ENCODE assay signal across 1 cellular context in the genomic region with DNA sequence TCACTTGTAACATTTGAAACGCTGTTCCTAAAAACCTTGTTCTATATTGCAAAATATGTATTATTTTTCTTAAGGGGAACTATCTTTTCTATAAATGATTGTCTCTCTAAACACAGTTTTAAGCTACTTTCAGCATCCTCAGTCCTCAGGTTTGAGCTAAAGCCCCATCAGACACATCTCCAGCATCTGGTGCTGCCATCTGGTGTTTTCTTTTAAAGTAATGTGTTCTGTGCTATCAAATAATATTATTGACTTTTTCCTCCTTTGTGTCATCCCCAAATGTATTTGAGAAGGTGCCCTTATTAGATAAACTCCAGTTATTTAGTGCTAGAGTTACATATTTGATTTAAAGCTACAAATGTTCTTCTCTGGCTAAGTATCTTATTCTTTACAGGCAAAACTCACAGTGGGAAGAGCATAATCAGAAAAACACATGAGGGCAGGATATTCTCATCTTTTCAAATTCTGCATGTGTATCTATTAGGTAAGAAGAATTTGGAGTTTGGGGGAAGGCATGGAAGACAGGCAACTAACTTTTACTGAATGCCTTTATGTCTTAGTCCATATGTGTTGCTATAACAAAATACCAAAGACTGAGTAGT.
TF ChIP-seq lines count a peak whose summit lies in the region.

No MANE protein-coding gene starts in this region.

TF ChIP-seq in GM12878, 131 proteins besides CTCF, POLR2A, EP300 and RAD21 (continued from another document):
- TF ChIP-seq, protein P1, sequence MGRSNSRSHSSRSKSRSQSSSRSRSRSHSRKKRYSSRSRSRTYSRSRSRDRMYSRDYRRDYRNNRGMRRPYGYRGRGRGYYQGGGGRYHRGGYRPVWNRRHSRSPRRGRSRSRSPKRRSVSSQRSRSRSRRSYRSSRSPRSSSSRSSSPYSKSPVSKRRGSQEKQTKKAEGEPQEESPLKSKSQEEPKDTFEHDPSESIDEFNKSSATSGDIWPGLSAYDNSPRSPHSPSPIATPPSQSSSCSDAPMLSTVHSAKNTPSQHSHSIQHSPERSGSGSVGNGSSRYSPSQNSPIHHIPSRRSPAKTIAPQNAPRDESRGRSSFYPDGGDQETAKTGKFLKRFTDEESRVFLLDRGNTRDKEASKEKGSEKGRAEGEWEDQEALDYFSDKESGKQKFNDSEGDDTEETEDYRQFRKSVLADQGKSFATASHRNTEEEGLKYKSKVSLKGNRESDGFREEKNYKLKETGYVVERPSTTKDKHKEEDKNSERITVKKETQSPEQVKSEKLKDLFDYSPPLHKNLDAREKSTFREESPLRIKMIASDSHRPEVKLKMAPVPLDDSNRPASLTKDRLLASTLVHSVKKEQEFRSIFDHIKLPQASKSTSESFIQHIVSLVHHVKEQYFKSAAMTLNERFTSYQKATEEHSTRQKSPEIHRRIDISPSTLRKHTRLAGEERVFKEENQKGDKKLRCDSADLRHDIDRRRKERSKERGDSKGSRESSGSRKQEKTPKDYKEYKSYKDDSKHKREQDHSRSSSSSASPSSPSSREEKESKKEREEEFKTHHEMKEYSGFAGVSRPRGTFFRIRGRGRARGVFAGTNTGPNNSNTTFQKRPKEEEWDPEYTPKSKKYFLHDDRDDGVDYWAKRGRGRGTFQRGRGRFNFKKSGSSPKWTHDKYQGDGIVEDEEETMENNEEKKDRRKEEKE (IDR thresholded peaks at IDR 0.05): no peak
- TF ChIP-seq, protein P2, sequence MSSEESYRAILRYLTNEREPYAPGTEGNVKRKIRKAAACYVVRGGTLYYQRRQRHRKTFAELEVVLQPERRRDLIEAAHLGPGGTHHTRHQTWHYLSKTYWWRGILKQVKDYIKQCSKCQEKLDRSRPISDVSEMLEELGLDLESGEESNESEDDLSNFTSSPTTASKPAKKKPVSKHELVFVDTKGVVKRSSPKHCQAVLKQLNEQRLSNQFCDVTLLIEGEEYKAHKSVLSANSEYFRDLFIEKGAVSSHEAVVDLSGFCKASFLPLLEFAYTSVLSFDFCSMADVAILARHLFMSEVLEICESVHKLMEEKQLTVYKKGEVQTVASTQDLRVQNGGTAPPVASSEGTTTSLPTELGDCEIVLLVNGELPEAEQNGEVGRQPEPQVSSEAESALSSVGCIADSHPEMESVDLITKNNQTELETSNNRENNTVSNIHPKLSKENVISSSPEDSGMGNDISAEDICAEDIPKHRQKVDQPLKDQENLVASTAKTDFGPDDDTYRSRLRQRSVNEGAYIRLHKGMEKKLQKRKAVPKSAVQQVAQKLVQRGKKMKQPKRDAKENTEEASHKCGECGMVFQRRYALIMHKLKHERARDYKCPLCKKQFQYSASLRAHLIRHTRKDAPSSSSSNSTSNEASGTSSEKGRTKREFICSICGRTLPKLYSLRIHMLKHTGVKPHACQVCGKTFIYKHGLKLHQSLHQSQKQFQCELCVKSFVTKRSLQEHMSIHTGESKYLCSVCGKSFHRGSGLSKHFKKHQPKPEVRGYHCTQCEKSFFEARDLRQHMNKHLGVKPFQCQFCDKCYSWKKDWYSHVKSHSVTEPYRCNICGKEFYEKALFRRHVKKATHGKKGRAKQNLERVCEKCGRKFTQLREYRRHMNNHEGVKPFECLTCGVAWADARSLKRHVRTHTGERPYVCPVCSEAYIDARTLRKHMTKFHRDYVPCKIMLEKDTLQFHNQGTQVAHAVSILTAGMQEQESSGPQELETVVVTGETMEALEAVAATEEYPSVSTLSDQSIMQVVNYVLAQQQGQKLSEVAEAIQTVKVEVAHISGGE (CRISPR knock-in tag; IDR thresholded peaks at IDR 0.05): no peak
- TF ChIP-seq, protein P3, sequence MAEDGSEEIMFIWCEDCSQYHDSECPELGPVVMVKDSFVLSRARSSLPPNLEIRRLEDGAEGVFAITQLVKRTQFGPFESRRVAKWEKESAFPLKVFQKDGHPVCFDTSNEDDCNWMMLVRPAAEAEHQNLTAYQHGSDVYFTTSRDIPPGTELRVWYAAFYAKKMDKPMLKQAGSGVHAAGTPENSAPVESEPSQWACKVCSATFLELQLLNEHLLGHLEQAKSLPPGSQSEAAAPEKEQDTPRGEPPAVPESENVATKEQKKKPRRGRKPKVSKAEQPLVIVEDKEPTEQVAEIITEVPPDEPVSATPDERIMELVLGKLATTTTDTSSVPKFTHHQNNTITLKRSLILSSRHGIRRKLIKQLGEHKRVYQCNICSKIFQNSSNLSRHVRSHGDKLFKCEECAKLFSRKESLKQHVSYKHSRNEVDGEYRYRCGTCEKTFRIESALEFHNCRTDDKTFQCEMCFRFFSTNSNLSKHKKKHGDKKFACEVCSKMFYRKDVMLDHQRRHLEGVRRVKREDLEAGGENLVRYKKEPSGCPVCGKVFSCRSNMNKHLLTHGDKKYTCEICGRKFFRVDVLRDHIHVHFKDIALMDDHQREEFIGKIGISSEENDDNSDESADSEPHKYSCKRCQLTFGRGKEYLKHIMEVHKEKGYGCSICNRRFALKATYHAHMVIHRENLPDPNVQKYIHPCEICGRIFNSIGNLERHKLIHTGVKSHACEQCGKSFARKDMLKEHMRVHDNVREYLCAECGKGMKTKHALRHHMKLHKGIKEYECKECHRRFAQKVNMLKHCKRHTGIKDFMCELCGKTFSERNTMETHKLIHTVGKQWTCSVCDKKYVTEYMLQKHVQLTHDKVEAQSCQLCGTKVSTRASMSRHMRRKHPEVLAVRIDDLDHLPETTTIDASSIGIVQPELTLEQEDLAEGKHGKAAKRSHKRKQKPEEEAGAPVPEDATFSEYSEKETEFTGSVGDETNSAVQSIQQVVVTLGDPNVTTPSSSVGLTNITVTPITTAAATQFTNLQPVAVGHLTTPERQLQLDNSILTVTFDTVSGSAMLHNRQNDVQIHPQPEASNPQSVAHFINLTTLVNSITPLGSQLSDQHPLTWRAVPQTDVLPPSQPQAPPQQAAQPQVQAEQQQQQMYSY (CRISPR knock-in tag; IDR thresholded peaks at IDR 0.05): no peak
- TF ChIP-seq, protein P4, sequence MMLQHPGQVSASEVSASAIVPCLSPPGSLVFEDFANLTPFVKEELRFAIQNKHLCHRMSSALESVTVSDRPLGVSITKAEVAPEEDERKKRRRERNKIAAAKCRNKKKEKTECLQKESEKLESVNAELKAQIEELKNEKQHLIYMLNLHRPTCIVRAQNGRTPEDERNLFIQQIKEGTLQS (IDR thresholded peaks at IDR 0.05; ENCODE audit: borderline replicate concordance, extremely low read depth, low read depth, low read length): no peak
- TF ChIP-seq FOXK2 (IDR thresholded peaks at IDR 0.05): no peak
- TF ChIP-seq BCL11A (IDR thresholded peaks at IDR 0.05; ENCODE audit: low read depth, low read length): no peak
- no peak for TF ChIP-seq FOXM1 (IDR thresholded peaks at IDR 0.05; ENCODE audit: low read depth, low read length)
- no peak for TF ChIP-seq NFYA (IDR thresholded peaks at IDR 0.05; ENCODE audit: borderline replicate concordance, low read depth, low read length)
- TF ChIP-seq, protein P5, sequence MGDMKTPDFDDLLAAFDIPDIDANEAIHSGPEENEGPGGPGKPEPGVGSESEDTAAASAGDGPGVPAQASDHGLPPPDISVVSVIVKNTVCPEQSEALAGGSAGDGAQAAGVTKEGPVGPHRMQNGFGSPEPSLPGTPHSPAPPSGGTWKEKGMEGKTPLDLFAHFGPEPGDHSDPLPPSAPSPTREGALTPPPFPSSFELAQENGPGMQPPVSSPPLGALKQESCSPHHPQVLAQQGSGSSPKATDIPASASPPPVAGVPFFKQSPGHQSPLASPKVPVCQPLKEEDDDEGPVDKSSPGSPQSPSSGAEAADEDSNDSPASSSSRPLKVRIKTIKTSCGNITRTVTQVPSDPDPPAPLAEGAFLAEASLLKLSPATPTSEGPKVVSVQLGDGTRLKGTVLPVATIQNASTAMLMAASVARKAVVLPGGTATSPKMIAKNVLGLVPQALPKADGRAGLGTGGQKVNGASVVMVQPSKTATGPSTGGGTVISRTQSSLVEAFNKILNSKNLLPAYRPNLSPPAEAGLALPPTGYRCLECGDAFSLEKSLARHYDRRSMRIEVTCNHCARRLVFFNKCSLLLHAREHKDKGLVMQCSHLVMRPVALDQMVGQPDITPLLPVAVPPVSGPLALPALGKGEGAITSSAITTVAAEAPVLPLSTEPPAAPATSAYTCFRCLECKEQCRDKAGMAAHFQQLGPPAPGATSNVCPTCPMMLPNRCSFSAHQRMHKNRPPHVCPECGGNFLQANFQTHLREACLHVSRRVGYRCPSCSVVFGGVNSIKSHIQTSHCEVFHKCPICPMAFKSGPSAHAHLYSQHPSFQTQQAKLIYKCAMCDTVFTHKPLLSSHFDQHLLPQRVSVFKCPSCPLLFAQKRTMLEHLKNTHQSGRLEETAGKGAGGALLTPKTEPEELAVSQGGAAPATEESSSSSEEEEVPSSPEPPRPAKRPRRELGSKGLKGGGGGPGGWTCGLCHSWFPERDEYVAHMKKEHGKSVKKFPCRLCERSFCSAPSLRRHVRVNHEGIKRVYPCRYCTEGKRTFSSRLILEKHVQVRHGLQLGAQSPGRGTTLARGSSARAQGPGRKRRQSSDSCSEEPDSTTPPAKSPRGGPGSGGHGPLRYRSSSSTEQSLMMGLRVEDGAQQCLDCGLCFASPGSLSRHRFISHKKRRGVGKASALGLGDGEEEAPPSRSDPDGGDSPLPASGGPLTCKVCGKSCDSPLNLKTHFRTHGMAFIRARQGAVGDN (IDR thresholded peaks at IDR 0.05): no peak
